In genomic region chrX:104922206-104922621, GRCh38 we compare ENCODE assay signal across 8 cellular contexts.
DNase-seq lines count a peak whose midpoint lies in the region; ATAC-seq and TF ChIP-seq lines count a peak whose summit lies in the region.

No MANE protein-coding gene starts in this region.

- no peaks in the 10 kb centered on the region for H3F3A ChIP-seq in SU-DHL-6 (ENCODE audit: insufficient read depth)

- no peaks in the 10 kb centered on the region for H3K9me3 ChIP-seq in SU-DHL-6 (ENCODE audit: insufficient read depth, low read length)

- DNase-seq in SIG-M5 treated with dmso at 0.1 percent for 504 hours (lab: John Stamatoyannopoulos, UW; ENCODE audit: unreplicated experiment) (peak; percentile 65), SIG-M5 (lab: John Stamatoyannopoulos, UW) (no peak), NCI-H1105 (lab: John Stamatoyannopoulos, UW) (peak; percentile 34), anterior cingulate cortex (lab: John Stamatoyannopoulos, UW) (peak in 37 of 58 donors; percentile 0 to 29 (median 4)), iPS DF 4.7 (ENCODE audit: extremely low read depth, low spot score) (peak; percentile 72)
- DNase-seq in stimulated activated CD4-positive, alpha-beta T cell treated with anti-CD3 and anti-CD28 coated beads, Interleukin-12 subunit alpha, Interleukin-12 subunit beta, amount 100 ng/mL, for 24 hours (ENCODE audit: low read depth in 2 of 2): peak; percentile 5 to 40

- H3K4me3 ChIP-seq in SU-DHL-6 (ENCODE audit: insufficient read depth, low read length, poor library complexity, severe bottlenecking): no peak overlapping the region

- no peak overlapping the region for H2AFZ ChIP-seq in SU-DHL-6 (ENCODE audit: low read depth, low read length, severe bottlenecking)

- no peaks in the 10 kb centered on the region for H3K79me2 ChIP-seq in SU-DHL-6 (ENCODE audit: insufficient read depth, low read length)

- H3K36me3 ChIP-seq in SU-DHL-6 (ENCODE audit: low read length): no peaks in the 10 kb centered on the region

- peak; percentile 98 for ATAC-seq in HG02763 (IDR thresholded peaks at IDR 0.05; ENCODE audit: unreplicated experiment)

- no peaks in the 10 kb centered on the region for H3K9me2 ChIP-seq in SU-DHL-6 (replicated peaks; ENCODE audit: insufficient read depth, low read length)

- H3K9ac ChIP-seq in SU-DHL-6 (ENCODE audit: low read length): no peak overlapping the region

- H3K4me2 ChIP-seq in SU-DHL-6 (ENCODE audit: low read depth, low read length, poor library complexity, severe bottlenecking): no peak overlapping the region

- TF ChIP-seq CTCF in SU-DHL-6 (IDR thresholded peaks at IDR 0.05; ENCODE audit: insufficient read depth, low read length, poor library complexity, severe bottlenecking): peak; percentile 73

- no peak overlapping the region for H3K27ac ChIP-seq in SU-DHL-6 (ENCODE audit: low read depth, low read length)

- no peaks in the 10 kb centered on the region for H3K27me3 ChIP-seq in SU-DHL-6 (ENCODE audit: low read length)

- no peaks in the 10 kb centered on the region for H4K20me1 ChIP-seq in SU-DHL-6 (ENCODE audit: low read depth, low read length)
